Comparison of ENCODE assay signal across 1 cellular context in genomic region chr5:321233-321725, GRCh38.
A peak's percentile ranks its signal among the peaks of the same experiment; 100 is the strongest.
TF ChIP-seq lines count a peak whose summit lies in the region.

Gene AHRR, plus strand, starts transcription at chr5:321714. Its CDS starts 22,189 bp downstream, at chr5:343903.

TF ChIP-seq in K562, 482 proteins besides CTCF, POLR2A, EP300 and RAD21 (continued from another document):
- TF ChIP-seq ZBTB34 (CRISPR knock-in tag; IDR thresholded peaks at IDR 0.05) (no peak), COPS2 (conservative IDR thresholded peaks at IDR 0.05) (no peak), ZNF77 (CRISPR knock-in tag; IDR thresholded peaks at IDR 0.05) (no peak), BDP1 (IDR thresholded peaks at IDR 0.05; ENCODE audit: insufficient read depth, insufficient read length) (no peak), MAZ (CRISPR knock-in tag; conservative IDR thresholded peaks at IDR 0.05 in 1 of 2, IDR thresholded peaks at IDR 0.05 in 1 of 2) (peak in 1 of 2 experiments; percentile 66; a peak in 3 of 4 replicates), MBD2 (IDR thresholded peaks at IDR 0.05; ENCODE audit: borderline replicate concordance, low read depth) (no peak), ZBTB7A (IDR thresholded peaks at IDR 0.05; ENCODE audit: borderline replicate concordance, control insufficient read depth, low read depth, low read length) (0 out of 2 replicates have a peak, but pooled peaks have one; percentile 16), CEBPB (tag; IDR thresholded peaks at IDR 0.05) (no peak), ZNF146 (CRISPR knock-in tag; IDR thresholded peaks at IDR 0.05; ENCODE audit: unreplicated experiment) (no peak), E2F6 (IDR thresholded peaks at IDR 0.05; ENCODE audit: borderline replicate concordance in 1 of 2, extremely low read depth in 1 of 2, insufficient read depth in 1 of 2, insufficient read length in 1 of 2, low read depth in 1 of 2, low read length in 1 of 2, poor library complexity in 1 of 2, severe bottlenecking in 1 of 2) (peak in 1 of 2 experiments; percentile 33), STAT5B (CRISPR knock-in tag; IDR thresholded peaks at IDR 0.05) (no peak), ZNF717 (CRISPR knock-in tag; IDR thresholded peaks at IDR 0.05) (no peak), SMC3 (conservative IDR thresholded peaks at IDR 0.05; ENCODE audit: insufficient read depth, low read depth, low read length) (peak; percentile 14; the same call in 1 of the 2 replicates), POLR2H (tag; IDR thresholded peaks at IDR 0.05; ENCODE audit: low read depth) (no peak), CXXC5 (CRISPR knock-in tag; IDR thresholded peaks at IDR 0.05) (0 out of 2 replicates have a peak, but pooled peaks have one; percentile 32), VEZF1 (CRISPR knock-in tag; IDR thresholded peaks at IDR 0.05) (peak; percentile 22; the same call in 1 of the 2 replicates), ZNF174 (CRISPR knock-in tag; IDR thresholded peaks at IDR 0.05) (no peak), C11orf30 (IDR thresholded peaks at IDR 0.05; ENCODE audit: low read depth) (no peak), ZNF707 (CRISPR knock-in tag; conservative IDR thresholded peaks at IDR 0.05) (no peak), CTBP1 (IDR thresholded peaks at IDR 0.05; ENCODE audit: borderline replicate concordance) (0 out of 2 replicates have a peak, but pooled peaks have one; percentile 16)
